ENCODE assay signal across 30 cellular contexts in genomic region chr7:7731732-7732131, GRCh38. TPM values are rescaled to one million over a fixed set of nuclear protein-coding genes. Genes with fewer than 3 reads are reported as not detected.
A peak's percentile ranks its signal among the peaks of the same experiment; 100 is the strongest.
DNase-seq lines count a peak whose midpoint lies in the region; ATAC-seq and TF ChIP-seq lines count a peak whose summit lies in the region.
"Had no signal": no experiment of that assay in that cellular context is flagged by ENCODE, and none has a peak within 500 bp of the region (broad histone marks: within the 10 kb centered on the region; RNA-seq: fewer than 3 reads in every experiment).

No MANE protein-coding gene starts in this region.

- no peak overlapping the region for H3K14ac ChIP-seq in mesenchymal stem cell (ENCODE audit: low read length in 2 of 2)

- H3K27me3 ChIP-seq in mesenchymal stem cell (ENCODE audit: control insufficient read depth in 1 of 2, insufficient read depth in 1 of 2, low read length in 2 of 2) = no peaks in the 10 kb centered on the region
- H3K27me3 ChIP-seq in tibial nerve = no peaks in the 10 kb centered on the region
- H3K27me3 ChIP-seq: body of pancreas had no signal

- ATAC-seq in HG03196 (IDR thresholded peaks at IDR 0.05; ENCODE audit: unreplicated experiment) (no peak), HG02610 (IDR thresholded peaks at IDR 0.05; ENCODE audit: unreplicated experiment) (no peak)
- ATAC-seq: activated CD8-positive, alpha-beta T cell treated with anti-CD3 and anti-CD28 coated beads for 36 hours; activated naive CD8-positive, alpha-beta T cell treated with anti-CD3 and anti-CD28 coated beads, Interleukin-2, amount 50 U/mL, for 24 hours; body of pancreas; esophagus mucosa; lower lobe of right lung; T-helper 17 cell had no signal

- H3K27ac Mint-ChIP-seq in chondrocyte (ENCODE audit: unreplicated experiment) = peak overlapping the region; percentile 55
- H3K27ac Mint-ChIP-seq: activated CD8-positive, alpha-beta T cell treated with anti-CD3 and anti-CD28 coated beads for 36 hours; activated naive CD8-positive, alpha-beta T cell treated with anti-CD3 and anti-CD28 coated beads, Interleukin-2, amount 50 U/mL, for 24 hours; T-helper 17 cell had no signal

- peaks cover 1% of the 10 kb centered on the region for H3K4me1 ChIP-seq in mesenchymal stem cell (ENCODE audit: control insufficient read depth, insufficient read depth, low read depth, low read length)
- peaks cover 4 to 47% (median 11%) of the 10 kb centered on the region in 4 donors for H3K4me1 ChIP-seq in tibial nerve

- H3K4me3 Mint-ChIP-seq in chondrocyte (ENCODE audit: unreplicated experiment) = no peak overlapping the region
- H3K4me3 Mint-ChIP-seq: activated CD8-positive, alpha-beta T cell treated with anti-CD3 and anti-CD28 coated beads for 36 hours; activated naive CD8-positive, alpha-beta T cell treated with anti-CD3 and anti-CD28 coated beads, Interleukin-2, amount 50 U/mL, for 24 hours; CD4-positive, alpha-beta memory T cell; T-helper 17 cell had no signal

- no peaks in the 10 kb centered on the region for H3K36me3 Mint-ChIP-seq in chondrocyte (ENCODE audit: low read depth)
- H3K36me3 Mint-ChIP-seq: CD4-positive, alpha-beta memory T cell had no signal

- in situ Hi-C loops in GM13976 (cut with MboI; ENCODE audit: low sequenced_read_pairs, unreplicated experiment) = no loop called here

- no peaks in the 10 kb centered on the region for H3K9me3 Mint-ChIP-seq in chondrocyte (ENCODE audit: low read depth)
- H3K9me3 Mint-ChIP-seq: activated CD8-positive, alpha-beta T cell treated with anti-CD3 and anti-CD28 coated beads for 36 hours; activated naive CD8-positive, alpha-beta T cell treated with anti-CD3 and anti-CD28 coated beads, Interleukin-2, amount 50 U/mL, for 24 hours had no signal

- H3K23ac ChIP-seq in mesenchymal stem cell (ENCODE audit: low read length in 2 of 2) = no peak overlapping the region

- H4K8ac ChIP-seq in mesenchymal stem cell (ENCODE audit: low read length) = no peak overlapping the region

- no peak for TF ChIP-seq EP300 in tibial nerve (IDR thresholded peaks at IDR 0.05)

- no peak overlapping the region for H2AFZ ChIP-seq in mesenchymal stem cell (ENCODE audit: low read depth, low read length)

- no peaks in the 10 kb centered on the region for H3K27me3 Mint-ChIP-seq in chondrocyte (ENCODE audit: low read depth)
- H3K27me3 Mint-ChIP-seq: activated CD8-positive, alpha-beta T cell treated with anti-CD3 and anti-CD28 coated beads for 36 hours; activated naive CD8-positive, alpha-beta T cell treated with anti-CD3 and anti-CD28 coated beads, Interleukin-2, amount 50 U/mL, for 24 hours; CD4-positive, alpha-beta memory T cell; T-helper 17 cell had no signal

- peaks cover 23% of the 10 kb centered on the region for H3K4me1 Mint-ChIP-seq in chondrocyte (ENCODE audit: low read depth)

- DNase-seq in DMS53 (lab: John Stamatoyannopoulos, UW) (peak; percentile 15), DMS53 treated with DMSO at 0.1 percent for 48 hours (lab: John Stamatoyannopoulos, UW; ENCODE audit: unreplicated experiment) (no peak), chondrocyte (ENCODE audit: low spot score) (no peak), mesenchymal stem cell (no peak), tibial nerve (ENCODE audit: low spot score in 2 of 2) (no peak), GM13976 (ENCODE audit: low spot score) (no peak)
- DNase-seq: activated CD4-positive, alpha-beta T cell treated with anti-CD3 and anti-CD28 coated beads for 1 hour; activated CD8-positive, alpha-beta T cell treated with anti-CD3 and anti-CD28 coated beads for 36 hours; activated effector memory CD4-positive, alpha-beta T cell treated with Interleukin-2 at 50 U/mL for 16 hours; activated naive CD8-positive, alpha-beta T cell treated with anti-CD3 and anti-CD28 coated beads, Interleukin-2, amount 50 U/mL, for 24 hours; body of pancreas; CD4-positive, alpha-beta memory T cell; effector CD8-positive, alpha-beta T cell; GF-D8; hypothalamus; lower lobe of right lung; NCI-H1048; NCI-H2171; NCI-H524; retina; stimulated activated CD4-positive, alpha-beta T cell treated with anti-CD3 and anti-CD28 coated beads, Interleukin-12 subunit alpha, Interleukin-12 subunit beta, amount 100 ng/mL, for 4 hours; stimulated activated CD4-positive, alpha-beta T cell treated with anti-CD3 and anti-CD28 coated beads, Interleukin-4, amount 100 ng/mL, for 24 hours; stimulated activated naive CD4-positive, alpha-beta T cell; T-helper 17 cell had no signal

- no peak overlapping the region for H2BK120ac ChIP-seq in mesenchymal stem cell (ENCODE audit: low read depth, low read length)

- no peak overlapping the region for H3K9ac ChIP-seq in mesenchymal stem cell (ENCODE audit: low read length)

- no peak overlapping the region for H3K4me2 ChIP-seq in mesenchymal stem cell (ENCODE audit: low read length, poor library complexity, severe bottlenecking)

- H3K36me3 ChIP-seq in mesenchymal stem cell (ENCODE audit: control insufficient read depth in 1 of 2, insufficient read depth in 2 of 2, low read depth in 1 of 2, low read length in 2 of 2) = no peaks in the 10 kb centered on the region
- no peaks in the 10 kb centered on the region for H3K36me3 ChIP-seq in tibial nerve
- H3K36me3 ChIP-seq: lower lobe of right lung, thoracic aorta had no signal

- H2AK5ac ChIP-seq in mesenchymal stem cell (ENCODE audit: low read length, severe bottlenecking) = no peak overlapping the region

- H3K9me3 ChIP-seq in mesenchymal stem cell (ENCODE audit: control insufficient read depth, low read length) = no peaks in the 10 kb centered on the region
- H3K9me3 ChIP-seq in tibial nerve = no peaks in the 10 kb centered on the region
- H3K9me3 ChIP-seq: body of pancreas, lower lobe of right lung, thoracic aorta had no signal

- H2BK15ac ChIP-seq in mesenchymal stem cell (ENCODE audit: low read depth, poor library complexity, severe bottlenecking) = no peak overlapping the region

- H3K4me3 ChIP-seq in mesenchymal stem cell (ENCODE audit: insufficient read depth in 1 of 2, low read depth in 1 of 2, low read length in 2 of 2) = no peak overlapping the region
- no peak overlapping the region for H3K4me3 ChIP-seq in tibial nerve
- H3K4me3 ChIP-seq: body of pancreas, lower lobe of right lung, SK-N-MC, thoracic aorta had no signal

- no peak overlapping the region for H3K18ac ChIP-seq in mesenchymal stem cell (ENCODE audit: low read depth in 1 of 2, low read length in 2 of 2)

- TF ChIP-seq CTCF in chondrocyte (IDR thresholded peaks at IDR 0.05) (no peak), tibial nerve (IDR thresholded peaks at IDR 0.05) (no peak), GM13976 (IDR thresholded peaks at IDR 0.05; ENCODE audit: borderline replicate concordance, control extremely low read depth, extremely low read depth, insufficient read depth, missing control alignments) (no peak)

- H3K4ac ChIP-seq in mesenchymal stem cell (ENCODE audit: low read depth in 1 of 2, low read length in 2 of 2) = no peak overlapping the region

- no peak overlapping the region for H2BK5ac ChIP-seq in mesenchymal stem cell (ENCODE audit: low read depth, low read length, poor library complexity, severe bottlenecking)

- peak overlapping the region; percentile 39 for H3K27ac ChIP-seq in mesenchymal stem cell (ENCODE audit: low read length, poor library complexity, severe bottlenecking)
- peak overlapping the region; percentile 13 to 75 (median 61) for H3K27ac ChIP-seq in tibial nerve
- H3K27ac ChIP-seq: 22Rv1, body of pancreas, lower lobe of right lung, SK-N-MC had no signal

- H3K79me1 ChIP-seq in mesenchymal stem cell (replicated peaks; ENCODE audit: low read length, poor library complexity, severe bottlenecking) = peaks cover 2% of the 10 kb centered on the region

- no peak overlapping the region for H4K91ac ChIP-seq in mesenchymal stem cell (ENCODE audit: low read length)

- no peak for TF ChIP-seq POLR2A in tibial nerve (IDR thresholded peaks at IDR 0.05)

- H2BK12ac ChIP-seq in mesenchymal stem cell (ENCODE audit: low read length in 2 of 2) = no peak overlapping the region

RNA-seq across cellular contexts. Expression of gene RPA3, which starts 13.3 kb away (rescaled TPM):
- total RNA-seq in chondrocyte = 8.3 to 17.2 TPM (median 13.5 TPM) in 3 replicates
- polyA plus RNA-seq in mesenchymal stem cell (2013, experiment 1 of 2) = 20.8 TPM
- 20.8 TPM for polyA plus RNA-seq in mesenchymal stem cell (2013, experiment 2 of 2)
- 10 to 100 TPM; 14.4 to 21.9 (median 19.2) TPM for total RNA-seq in tibial nerve
